ENCODE assay signal across 29 cellular contexts in genomic region chr5:38321978-38322377, GRCh38.
DNase-seq lines count a peak whose midpoint lies in the region; ATAC-seq, FAIRE-seq and TF ChIP-seq lines count a peak whose summit lies in the region.
"Had no signal": no experiment of that assay in that cellular context is flagged by ENCODE, and none has a peak within 500 bp of the region (broad histone marks: within the 10 kb centered on the region; RNA-seq: fewer than 3 reads in every experiment).

No MANE protein-coding gene starts in this region.

- FAIRE-seq in frontal cortex (lab: Jason Lieb, UNC) = no peak
- FAIRE-seq: A204.1, GM12878, GM12892, GM18507 had no signal

- H3K4me1 ChIP-seq in endodermal cell (ENCODE audit: control insufficient read depth, insufficient read depth, low read length) (peaks cover 5% of the 10 kb centered on the region), upper lobe of right lung (no peaks in the 10 kb centered on the region)
- H3K4me1 ChIP-seq: BLaER1 had no signal

- DNase-seq in stimulated activated naive CD8-positive, alpha-beta T cell treated with anti-CD3 and anti-CD28 coated beads, Interleukin-15, amount 100 ng/mL, for 72 hours = no peak
- no peak for DNase-seq in stimulated activated naive CD8-positive, alpha-beta T cell treated with anti-CD3 and anti-CD28 coated beads, Interleukin-15, Interleukin-2, amounts not matched to agents 100 U/mL and 50 U/mL, for 24 hours
- DNase-seq in endodermal cell (no peak), osteocyte (ENCODE audit: extremely low spot score, unreplicated experiment) (peak; percentile 73), upper lobe of right lung (no peak), frontal cortex (ENCODE audit: low spot score in 2 of 2) (no peak), NCI-H146 (lab: John Stamatoyannopoulos, UW) (no peak)
- DNase-seq: 8988T; ACHN; BE2C; C1 segment of cervical spinal cord; CD4-positive, alpha-beta memory T cell; CD4-positive, CD25-positive, alpha-beta regulatory T cell; CD8-positive, alpha-beta memory T cell; COR-L47; DMS 273 treated with DMSO at 0.1 percent for 48 hours; DMS153; DMS53; DMS79; DND-41; EL; GDM1 had no signal

- ATAC-seq in stimulated activated naive CD8-positive, alpha-beta T cell treated with anti-CD3 and anti-CD28 coated beads, Interleukin-15, amount 100 ng/mL, for 72 hours = peak; percentile 35
- no peak for ATAC-seq in stimulated activated naive CD8-positive, alpha-beta T cell treated with anti-CD3 and anti-CD28 coated beads, Interleukin-15, Interleukin-2, amounts not matched to agents 100 U/mL and 50 U/mL, for 24 hours
- peak; percentile 19 for ATAC-seq in upper lobe of right lung
- no peak for ATAC-seq in GM21367 (IDR thresholded peaks at IDR 0.05; ENCODE audit: unreplicated experiment)
- ATAC-seq: GM12878 had no signal

- 82 to 88% methylated on average over 5 to 7 of the region's 7 CpGs for WGBS in endodermal cell (ENCODE audit: insufficient coverage in 1 of 2, insufficient read length in 1 of 2), 2 experiments

- H3K27ac ChIP-seq in endodermal cell (ENCODE audit: low read depth, low read length) = no peak overlapping the region
- H3K27ac ChIP-seq in upper lobe of right lung = no peak overlapping the region
- H3K27ac ChIP-seq: BLaER1 had no signal

- H3K27me3 Mint-ChIP-seq in stimulated activated naive CD8-positive, alpha-beta T cell treated with anti-CD3 and anti-CD28 coated beads, Interleukin-15, amount 100 ng/mL, for 72 hours = no peaks in the 10 kb centered on the region
- H3K27me3 Mint-ChIP-seq in endodermal cell (ENCODE audit: insufficient read depth) (no peaks in the 10 kb centered on the region), osteocyte (ENCODE audit: unreplicated experiment) (peaks cover 4% of the 10 kb centered on the region)
- H3K27me3 Mint-ChIP-seq: CD4-positive, CD25-positive, alpha-beta regulatory T cell had no signal

- H3K4me3 ChIP-seq in endodermal cell (ENCODE audit: low read length) (no peak overlapping the region), upper lobe of right lung (no peak overlapping the region)
- H3K4me3 ChIP-seq: BLaER1, GM12878 had no signal

- no peak overlapping the region for H3K4me3 Mint-ChIP-seq in stimulated activated naive CD8-positive, alpha-beta T cell treated with anti-CD3 and anti-CD28 coated beads, Interleukin-15, amount 100 ng/mL, for 72 hours
- H3K4me3 Mint-ChIP-seq in endodermal cell (no peak overlapping the region), osteocyte (ENCODE audit: unreplicated experiment) (no peak overlapping the region)
- H3K4me3 Mint-ChIP-seq: CD14-positive monocyte; CD4-positive, alpha-beta memory T cell; CD4-positive, CD25-positive, alpha-beta regulatory T cell; CD8-positive, alpha-beta memory T cell had no signal

- no peak overlapping the region for H3K9ac ChIP-seq in endodermal cell (ENCODE audit: extremely low read depth, low read length, poor library complexity, severe bottlenecking)
- H3K9ac ChIP-seq: BLaER1 had no signal

- peaks cover 93% of the 10 kb centered on the region for H3K36me3 ChIP-seq in endodermal cell (ENCODE audit: control insufficient read depth, insufficient read depth, low read length)
- no peaks in the 10 kb centered on the region for H3K36me3 ChIP-seq in upper lobe of right lung
- H3K36me3 ChIP-seq: BE2C, BLaER1 had no signal

- H3K27ac Mint-ChIP-seq in stimulated activated naive CD8-positive, alpha-beta T cell treated with anti-CD3 and anti-CD28 coated beads, Interleukin-15, amount 100 ng/mL, for 72 hours = no peak overlapping the region
- H3K27ac Mint-ChIP-seq in endodermal cell (peak overlapping the region; percentile 35), osteocyte (ENCODE audit: unreplicated experiment) (no peak overlapping the region)
- H3K27ac Mint-ChIP-seq: CD14-positive monocyte; CD4-positive, alpha-beta memory T cell; CD4-positive, CD25-positive, alpha-beta regulatory T cell; CD8-positive, alpha-beta memory T cell had no signal

- no peaks in the 10 kb centered on the region for H3K9me3 Mint-ChIP-seq in stimulated activated naive CD8-positive, alpha-beta T cell treated with anti-CD3 and anti-CD28 coated beads, Interleukin-15, amount 100 ng/mL, for 72 hours
- H3K9me3 Mint-ChIP-seq in endodermal cell (no peaks in the 10 kb centered on the region), osteocyte (ENCODE audit: unreplicated experiment) (no peaks in the 10 kb centered on the region)

- intact Hi-C loops in upper lobe of right lung (cut with DNase I) = no loop called here

- TF ChIP-seq CTCF in endodermal cell (conservative IDR thresholded peaks at IDR 0.05) = no peak
- TF ChIP-seq CTCF in osteocyte (IDR thresholded peaks at IDR 0.05) = no peak
- TF ChIP-seq CTCF in upper lobe of right lung (IDR thresholded peaks at IDR 0.05) = no peak

- no peaks in the 10 kb centered on the region for H3K4me1 Mint-ChIP-seq in stimulated activated naive CD8-positive, alpha-beta T cell treated with anti-CD3 and anti-CD28 coated beads, Interleukin-15, amount 100 ng/mL, for 72 hours
- H3K4me1 Mint-ChIP-seq in endodermal cell = peaks cover 11% of the 10 kb centered on the region
- H3K4me1 Mint-ChIP-seq in osteocyte (ENCODE audit: unreplicated experiment) = peaks cover 3% of the 10 kb centered on the region
- H3K4me1 Mint-ChIP-seq: CD14-positive monocyte; CD4-positive, alpha-beta memory T cell; CD4-positive, CD25-positive, alpha-beta regulatory T cell; CD8-positive, alpha-beta memory T cell had no signal

- no peaks in the 10 kb centered on the region for H3K9me3 ChIP-seq in endodermal cell (ENCODE audit: control insufficient read depth, low read length)
- no peaks in the 10 kb centered on the region for H3K9me3 ChIP-seq in upper lobe of right lung
- H3K9me3 ChIP-seq: BE2C, BLaER1 had no signal

- no peaks in the 10 kb centered on the region for H3K27me3 ChIP-seq in endodermal cell (ENCODE audit: control insufficient read depth, insufficient read depth, low read length, poor library complexity, severe bottlenecking)
- no peaks in the 10 kb centered on the region for H3K27me3 ChIP-seq in upper lobe of right lung
- H3K27me3 ChIP-seq: BE2C, BLaER1 had no signal

- peaks cover 79% of the 10 kb centered on the region for H3K36me3 Mint-ChIP-seq in endodermal cell (ENCODE audit: low read depth)
- no peaks in the 10 kb centered on the region for H3K36me3 Mint-ChIP-seq in osteocyte (ENCODE audit: unreplicated experiment)
- H3K36me3 Mint-ChIP-seq: CD14-positive monocyte; CD4-positive, alpha-beta memory T cell; CD4-positive, CD25-positive, alpha-beta regulatory T cell; CD8-positive, alpha-beta memory T cell had no signal

Comparison
In these comparisons a context has a peak if more than half of its experiments do, and no peak if none do; other contexts are left out.
1. ATAC-seq: peak in stimulated activated naive CD8-positive, alpha-beta T cell treated with anti-CD3 and anti-CD28 coated beads, Interleukin-15, amount 100 ng/mL, for 72 hours (single experiment) and upper lobe of right lung (single experiment); none in stimulated activated naive CD8-positive, alpha-beta T cell treated with anti-CD3 and anti-CD28 coated beads, Interleukin-15, Interleukin-2, amounts not matched to agents 100 U/mL and 50 U/mL, for 24 hours (single experiment) and GM21367 (single experiment).